Comparison of ENCODE assay signal across 8 cellular contexts in the genomic region with DNA sequence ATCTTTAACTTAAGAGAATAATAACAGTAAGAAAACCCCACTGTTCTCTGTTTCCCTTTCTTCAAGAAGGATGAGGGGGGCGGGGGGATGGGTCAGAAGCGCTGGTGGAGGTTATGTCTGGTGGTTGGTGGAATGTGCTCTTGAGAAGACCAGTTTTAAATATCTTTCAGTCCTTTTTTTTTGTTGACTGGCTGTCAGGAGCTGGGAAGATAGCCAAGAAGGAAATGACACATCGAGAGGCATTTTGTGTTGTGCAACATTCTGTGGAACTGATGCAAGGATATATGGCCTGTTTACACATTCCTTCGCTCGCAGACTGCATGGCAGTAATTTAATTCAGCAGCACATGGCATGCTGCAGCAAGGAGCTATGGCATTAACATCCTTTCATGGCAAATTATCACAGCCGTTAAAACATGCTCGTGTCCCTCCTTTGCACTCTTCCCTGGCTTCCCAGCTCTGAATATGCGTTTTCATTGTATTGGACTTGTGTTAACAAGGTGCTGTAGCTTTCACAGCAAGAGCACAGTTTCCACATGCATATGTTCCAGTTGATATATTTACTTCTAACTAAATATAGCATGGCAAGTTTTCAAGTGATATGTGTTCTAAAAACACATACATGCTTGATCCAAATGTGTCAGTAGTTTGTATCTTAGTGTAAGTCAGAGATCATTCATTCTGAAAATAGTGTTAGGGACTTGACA.
A peak's percentile ranks its signal among the peaks of the same experiment; 100 is the strongest.
DNase-seq lines count a peak whose midpoint lies in the region; ATAC-seq and TF ChIP-seq lines count a peak whose summit lies in the region.

No MANE protein-coding gene starts in this region.

- peaks cover 58% of the 10 kb centered on the region for H3K36me3 Mint-ChIP-seq in activated CD4-positive, alpha-beta T cell treated with anti-CD3 and anti-CD28 coated beads, Interleukin-2, amount 10 ng/mL, durations not matched to agents 24 days and 14 days (ENCODE audit: low read depth)
- peaks cover 99% of the 10 kb centered on the region for H3K36me3 Mint-ChIP-seq in activated T-cell treated with anti-CD3 and anti-CD28 coated beads, Interleukin-2, amount 50 U/mL, for 24 hours (ENCODE audit: low read depth)

- intact Hi-C loops in activated CD4-positive, alpha-beta T cell treated with anti-CD3 and anti-CD28 coated beads, Interleukin-2, amount 10 ng/mL, durations not matched to agents 24 days and 14 days (cut with micrococcal nuclease), result loop anchor here (1.0 kb wide), 1 partner anchor 9 kb away; no protein-coding TSS in a partner anchor
- intact Hi-C loops in prostate gland (cut with DNase I), result no loop called here

- no peak for TF ChIP-seq CTCF in prostate gland (IDR thresholded peaks at IDR 0.05)

- no peaks in the 10 kb centered on the region for H3K4me1 ChIP-seq in prostate gland (replicated peaks)

- DNase-seq in activated CD4-positive, alpha-beta T cell treated with anti-CD3 and anti-CD28 coated beads, Interleukin-2, amount 10 ng/mL, durations not matched to agents 24 days and 14 days, result no peak
- no peak for DNase-seq in activated CD4-positive, alpha-beta T cell treated with anti-CD3 and anti-CD28 coated beads for 1 hour
- DNase-seq in NCI-H2029 treated with DMSO at 0.1 percent for 48 hours (lab: John Stamatoyannopoulos, UW) (peak; percentile 78), glomerular endothelial cell (ENCODE audit: extremely low read depth, low read depth, low spot score) (peak; percentile 96), prostate gland (ENCODE audit: low spot score) (peak; percentile 89)
- no peak for DNase-seq in activated T-cell treated with anti-CD3 and anti-CD28 coated beads, Interleukin-2, amount 50 U/mL, for 24 hours

- peak overlapping the region; percentile 53 for H3K4me3 Mint-ChIP-seq in activated CD4-positive, alpha-beta T cell treated with anti-CD3 and anti-CD28 coated beads, Interleukin-2, amount 10 ng/mL, durations not matched to agents 24 days and 14 days
- H3K4me3 Mint-ChIP-seq in activated T-cell treated with anti-CD3 and anti-CD28 coated beads, Interleukin-2, amount 50 U/mL, for 24 hours, result peak overlapping the region; percentile 48

- WGBS in prostate gland, result 14% methylated on average over 8 of the region's 8 CpGs

- peak overlapping the region; percentile 88 for H3K27ac Mint-ChIP-seq in activated CD4-positive, alpha-beta T cell treated with anti-CD3 and anti-CD28 coated beads, Interleukin-2, amount 10 ng/mL, durations not matched to agents 24 days and 14 days
- peak overlapping the region; percentile 94 for H3K27ac Mint-ChIP-seq in activated T-cell treated with anti-CD3 and anti-CD28 coated beads, Interleukin-2, amount 50 U/mL, for 24 hours

- H3K36me3 ChIP-seq in prostate gland, result no peaks in the 10 kb centered on the region

- no peaks in the 10 kb centered on the region for H3K27me3 ChIP-seq in prostate gland (replicated peaks; ENCODE audit: insufficient read depth)

- H3K9me3 Mint-ChIP-seq in activated CD4-positive, alpha-beta T cell treated with anti-CD3 and anti-CD28 coated beads, Interleukin-2, amount 10 ng/mL, durations not matched to agents 24 days and 14 days, result peaks cover 4% of the 10 kb centered on the region
- no peaks in the 10 kb centered on the region for H3K9me3 Mint-ChIP-seq in activated T-cell treated with anti-CD3 and anti-CD28 coated beads, Interleukin-2, amount 50 U/mL, for 24 hours

- H3K4me1 Mint-ChIP-seq in activated CD4-positive, alpha-beta T cell treated with anti-CD3 and anti-CD28 coated beads, Interleukin-2, amount 10 ng/mL, durations not matched to agents 24 days and 14 days, result peaks cover 59% of the 10 kb centered on the region
- H3K4me1 Mint-ChIP-seq in activated T-cell treated with anti-CD3 and anti-CD28 coated beads, Interleukin-2, amount 50 U/mL, for 24 hours (ENCODE audit: low read depth), result peaks cover 90% of the 10 kb centered on the region

- TF ChIP-seq POLR2A in prostate gland (IDR thresholded peaks at IDR 0.05), result no peak

- H3K27me3 Mint-ChIP-seq in activated CD4-positive, alpha-beta T cell treated with anti-CD3 and anti-CD28 coated beads, Interleukin-2, amount 10 ng/mL, durations not matched to agents 24 days and 14 days, result no peaks in the 10 kb centered on the region
- H3K27me3 Mint-ChIP-seq in activated T-cell treated with anti-CD3 and anti-CD28 coated beads, Interleukin-2, amount 50 U/mL, for 24 hours, result no peaks in the 10 kb centered on the region

- ATAC-seq in GM21825 (IDR thresholded peaks at IDR 0.05; ENCODE audit: unreplicated experiment) (no peak), HG03097 (IDR thresholded peaks at IDR 0.05; ENCODE audit: low FRiP score, unreplicated experiment) (no peak)

- H3K27ac ChIP-seq in prostate gland, result peak overlapping the region; percentile 29 to 57

- H3K4me3 ChIP-seq in prostate gland, result no peak overlapping the region

- no peaks in the 10 kb centered on the region for H3K9me3 ChIP-seq in prostate gland

Comparison
In these comparisons a context has a peak if more than half of its experiments do, and no peak if none do; other contexts are left out.
1. DNase-seq: peak in NCI-H2029 treated with DMSO at 0.1 percent for 48 hours (single experiment), glomerular endothelial cell (single experiment) and prostate gland (single experiment); none in activated CD4-positive, alpha-beta T cell treated with anti-CD3 and anti-CD28 coated beads, Interleukin-2, amount 10 ng/mL, durations not matched to agents 24 days and 14 days (single experiment), activated CD4-positive, alpha-beta T cell treated with anti-CD3 and anti-CD28 coated beads for 1 hour (single experiment) and activated T-cell treated with anti-CD3 and anti-CD28 coated beads, Interleukin-2, amount 50 U/mL, for 24 hours (single experiment).